In the genomic region with DNA sequence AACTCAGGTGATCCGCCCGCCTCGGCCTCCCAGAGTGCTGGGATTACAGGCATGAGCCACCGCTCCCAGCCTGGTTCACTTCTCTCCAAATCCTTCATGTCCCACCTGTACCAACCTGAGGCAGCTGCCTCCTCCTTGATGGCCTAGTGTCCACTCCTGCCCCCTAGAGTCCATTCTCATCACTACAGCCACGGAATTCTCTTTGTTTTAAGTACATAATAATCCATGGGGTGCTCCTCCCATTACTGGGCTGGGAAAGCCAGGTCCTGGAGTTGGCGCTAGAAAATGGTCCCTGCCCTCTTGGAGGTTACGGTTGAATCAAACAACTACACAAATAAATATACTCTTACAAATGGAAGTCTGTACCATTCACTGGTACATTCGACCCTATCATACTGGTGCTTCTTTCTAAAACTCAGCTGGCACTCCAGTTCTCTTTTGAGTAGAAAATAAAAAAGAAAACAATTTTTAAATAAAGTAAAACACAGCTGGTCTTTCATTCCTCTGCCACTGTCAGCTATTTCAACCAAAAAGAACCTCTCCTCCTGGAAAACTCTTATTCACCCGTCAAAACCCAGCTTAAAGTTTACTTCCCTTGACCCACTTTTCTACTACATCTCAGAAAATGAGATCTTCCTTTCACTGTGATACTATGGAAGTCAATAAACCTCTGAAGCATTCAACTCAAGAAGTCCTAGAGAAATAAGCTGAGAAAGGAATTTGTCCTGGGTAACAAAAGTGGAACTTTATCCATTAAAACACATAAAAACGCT, we compare ENCODE assay signal across 1 cellular context.
A peak's percentile ranks its signal among the peaks of the same experiment; 100 is the strongest.
TF ChIP-seq lines count a peak whose summit lies in the region.

No MANE protein-coding gene starts in this region.

TF ChIP-seq in HepG2, 621 proteins besides CTCF, POLR2A, EP300 and RAD21:
- TF ChIP-seq ZFP37 (CRISPR knock-in tag; IDR thresholded peaks at IDR 0.05; ENCODE audit: borderline replicate concordance) (no peak), ZNF530 (CRISPR knock-in tag; IDR thresholded peaks at IDR 0.05; ENCODE audit: low read depth) (no peak), SAFB2 (CRISPR knock-in tag; IDR thresholded peaks at IDR 0.05; ENCODE audit: borderline replicate concordance, low read depth) (no peak), STAG1 (CRISPR knock-in tag; IDR thresholded peaks at IDR 0.05) (peak; percentile 58), NCOR1 (IDR thresholded peaks at IDR 0.05; ENCODE audit: borderline replicate concordance, low read length) (no peak), HNRNPH1 (optimal IDR thresholded peaks at IDR 0.05; ENCODE audit: low read depth, low read length) (no peak), ZNF816 (CRISPR knock-in tag; IDR thresholded peaks at IDR 0.05; ENCODE audit: borderline replicate concordance) (no peak), FOXA3 (CRISPR knock-in tag; IDR thresholded peaks at IDR 0.05) (no peak), PLRG1 (conservative IDR thresholded peaks at IDR 0.05) (no peak), TFAP4 (IDR thresholded peaks at IDR 0.05; ENCODE audit: borderline replicate concordance, low read depth) (no peak), SKI (IDR thresholded peaks at IDR 0.05; ENCODE audit: partially characterized antibody) (no peak), RBFOX2 (IDR thresholded peaks at IDR 0.05; ENCODE audit: low read depth, low read length) (no peak), ATF5 (CRISPR knock-in tag; IDR thresholded peaks at IDR 0.05; ENCODE audit: low read depth) (no peak), ZBTB33 (CRISPR knock-in tag; IDR thresholded peaks at IDR 0.05) (peak; percentile 61; the same call in 1 of the 2 replicates), NR2F6 (IDR thresholded peaks at IDR 0.05) (no peak), NR2F6 (CRISPR knock-in tag; IDR thresholded peaks at IDR 0.05) (no peak), ZNF567 (CRISPR knock-in tag; IDR thresholded peaks at IDR 0.05; ENCODE audit: borderline replicate concordance) (no peak), TOE1 (CRISPR knock-in tag; IDR thresholded peaks at IDR 0.05) (no peak), TEAD3 (CRISPR knock-in tag; optimal IDR thresholded peaks at IDR 0.05; ENCODE audit: borderline replicate concordance) (peak; percentile 11), ZC3H13 (CRISPR knock-in tag; IDR thresholded peaks at IDR 0.05) (no peak), TFDP1 (CRISPR knock-in tag; IDR thresholded peaks at IDR 0.05; ENCODE audit: borderline replicate concordance) (no peak), SMC3 (IDR thresholded peaks at IDR 0.05; ENCODE audit: low read length) (peak; percentile 17; the same call in 1 of the 2 replicates), ZNF292 (CRISPR knock-in tag; IDR thresholded peaks at IDR 0.05; ENCODE audit: borderline replicate concordance, low read depth) (no peak), ZNF788 (CRISPR knock-in tag; IDR thresholded peaks at IDR 0.05; ENCODE audit: borderline replicate concordance) (no peak), TMF1 (CRISPR knock-in tag; IDR thresholded peaks at IDR 0.05; ENCODE audit: low read depth) (no peak), MED8 (CRISPR knock-in tag; IDR thresholded peaks at IDR 0.05; ENCODE audit: insufficient replicate concordance) (no peak), ZNF773 (CRISPR knock-in tag; IDR thresholded peaks at IDR 0.05; ENCODE audit: borderline replicate concordance) (no peak), HMGXB3 (CRISPR knock-in tag; IDR thresholded peaks at IDR 0.05; ENCODE audit: borderline replicate concordance) (no peak), ZNF687 (CRISPR knock-in tag; IDR thresholded peaks at IDR 0.05) (no peak), ADNP (CRISPR knock-in tag; IDR thresholded peaks at IDR 0.05) (no peak), ZNF296 (CRISPR knock-in tag; conservative IDR thresholded peaks at IDR 0.05) (no peak), ZBTB21 (CRISPR knock-in tag; IDR thresholded peaks at IDR 0.05) (no peak)
- TF ChIP-seq, protein P1, sequence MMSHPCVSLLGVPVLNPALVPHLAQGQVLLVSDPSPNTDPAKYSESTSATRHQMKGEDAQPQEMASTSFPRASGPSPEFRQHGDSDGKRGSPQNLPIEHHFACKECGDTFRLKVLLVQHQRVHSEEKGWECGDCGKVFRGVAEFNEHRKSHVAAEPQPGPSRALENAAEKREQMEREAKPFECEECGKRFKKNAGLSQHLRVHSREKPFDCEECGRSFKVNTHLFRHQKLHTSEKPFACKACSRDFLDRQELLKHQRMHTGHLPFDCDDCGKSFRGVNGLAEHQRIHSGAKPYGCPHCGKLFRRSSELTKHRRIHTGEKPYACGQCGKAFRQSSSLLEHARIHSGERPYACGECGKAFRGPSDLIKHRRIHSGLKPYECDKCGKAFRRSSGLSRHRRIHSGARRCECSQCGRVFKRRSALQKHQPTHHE (CRISPR knock-in tag; IDR thresholded peaks at IDR 0.05; ENCODE audit: borderline replicate concordance), result no peak
- TF ChIP-seq, protein P2, sequence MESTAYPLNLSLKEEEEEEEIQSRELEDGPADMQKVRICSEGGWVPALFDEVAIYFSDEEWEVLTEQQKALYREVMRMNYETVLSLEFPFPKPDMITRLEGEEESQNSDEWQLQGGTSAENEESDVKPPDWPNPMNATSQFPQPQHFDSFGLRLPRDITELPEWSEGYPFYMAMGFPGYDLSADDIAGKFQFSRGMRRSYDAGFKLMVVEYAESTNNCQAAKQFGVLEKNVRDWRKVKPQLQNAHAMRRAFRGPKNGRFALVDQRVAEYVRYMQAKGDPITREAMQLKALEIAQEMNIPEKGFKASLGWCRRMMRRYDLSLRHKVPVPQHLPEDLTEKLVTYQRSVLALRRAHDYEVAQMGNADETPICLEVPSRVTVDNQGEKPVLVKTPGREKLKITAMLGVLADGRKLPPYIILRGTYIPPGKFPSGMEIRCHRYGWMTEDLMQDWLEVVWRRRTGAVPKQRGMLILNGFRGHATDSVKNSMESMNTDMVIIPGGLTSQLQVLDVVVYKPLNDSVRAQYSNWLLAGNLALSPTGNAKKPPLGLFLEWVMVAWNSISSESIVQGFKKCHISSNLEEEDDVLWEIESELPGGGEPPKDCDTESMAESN (CRISPR knock-in tag; conservative IDR thresholded peaks at IDR 0.05), result 0 out of 2 replicates have a peak, but pooled peaks have one; percentile 33
- TF ChIP-seq, protein P3, sequence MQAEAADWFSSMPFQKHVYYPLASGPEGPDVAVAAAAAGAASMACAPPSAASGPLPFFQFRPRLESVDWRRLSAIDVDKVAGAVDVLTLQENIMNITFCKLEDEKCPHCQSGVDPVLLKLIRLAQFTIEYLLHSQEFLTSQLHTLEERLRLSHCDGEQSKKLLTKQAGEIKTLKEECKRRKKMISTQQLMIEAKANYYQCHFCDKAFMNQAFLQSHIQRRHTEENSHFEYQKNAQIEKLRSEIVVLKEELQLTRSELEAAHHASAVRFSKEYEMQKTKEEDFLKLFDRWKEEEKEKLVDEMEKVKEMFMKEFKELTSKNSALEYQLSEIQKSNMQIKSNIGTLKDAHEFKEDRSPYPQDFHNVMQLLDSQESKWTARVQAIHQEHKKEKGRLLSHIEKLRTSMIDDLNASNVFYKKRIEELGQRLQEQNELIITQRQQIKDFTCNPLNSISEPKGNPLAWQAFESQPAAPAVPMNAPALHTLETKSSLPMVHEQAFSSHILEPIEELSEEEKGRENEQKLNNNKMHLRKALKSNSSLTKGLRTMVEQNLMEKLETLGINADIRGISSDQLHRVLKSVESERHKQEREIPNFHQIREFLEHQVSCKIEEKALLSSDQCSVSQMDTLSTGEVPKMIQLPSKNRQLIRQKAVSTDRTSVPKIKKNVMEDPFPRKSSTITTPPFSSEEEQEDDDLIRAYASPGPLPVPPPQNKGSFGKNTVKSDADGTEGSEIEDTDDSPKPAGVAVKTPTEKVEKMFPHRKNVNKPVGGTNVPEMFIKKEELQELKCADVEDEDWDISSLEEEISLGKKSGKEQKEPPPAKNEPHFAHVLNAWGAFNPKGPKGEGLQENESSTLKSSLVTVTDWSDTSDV (CRISPR knock-in tag; IDR thresholded peaks at IDR 0.05), result no peak
